8 cellular contexts compared by ENCODE assay signal in the genomic region with DNA sequence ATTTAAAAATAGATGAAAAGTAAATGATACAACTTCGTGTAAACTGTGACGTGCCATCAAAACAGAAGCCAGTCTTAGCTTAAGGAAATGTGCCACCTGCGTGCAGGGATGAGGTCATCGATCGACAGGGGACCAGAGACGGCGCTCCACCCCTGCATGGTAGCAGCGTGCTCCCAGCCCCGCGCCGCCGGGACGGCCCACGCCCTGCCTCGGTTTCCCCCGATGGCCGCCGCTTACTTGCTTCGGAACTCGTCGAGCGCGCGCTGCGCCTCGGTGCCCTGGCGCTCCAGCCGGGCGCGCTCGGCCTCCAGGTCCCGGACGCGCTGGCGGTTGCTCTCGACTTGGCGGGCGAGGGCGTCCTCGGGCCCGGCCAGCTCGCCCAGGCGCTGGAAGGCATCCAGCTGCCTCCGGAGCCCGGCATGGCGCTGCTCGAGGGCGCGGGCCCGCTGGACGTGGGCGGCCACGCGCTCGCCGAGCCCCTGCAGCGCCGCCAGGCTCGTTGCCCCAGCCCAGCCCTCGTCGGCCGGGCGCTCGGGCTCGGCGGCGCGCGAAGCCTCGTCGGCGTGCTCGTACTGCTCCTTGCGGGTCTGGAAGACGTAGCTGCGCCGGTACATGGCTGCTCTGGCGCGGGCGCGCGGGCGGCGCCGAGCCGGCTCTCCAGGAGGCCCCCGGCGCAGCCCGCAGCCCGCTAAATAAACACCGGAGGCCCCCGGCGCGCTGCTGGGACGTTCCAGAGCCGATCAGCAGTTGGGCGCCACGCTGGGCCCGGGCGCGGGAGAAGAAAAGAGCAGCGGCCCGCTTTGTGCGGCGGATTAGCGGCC. TPM values are rescaled to one million over a fixed set of nuclear protein-coding genes. Genes with fewer than 3 reads are reported as not detected.
DNase-seq lines count a peak whose midpoint lies in the region; ATAC-seq and TF ChIP-seq lines count a peak whose summit lies in the region.

A gene (minus strand): TSS at position 664 of the 821 bp plus-strand sequence. CDS start 50 bp downstream, at position 614.

- H3K27me3 Mint-ChIP-seq in endodermal cell (ENCODE audit: insufficient read depth), result peaks cover 9% of the 10 kb centered on the region
- H3K27me3 Mint-ChIP-seq in mesothelial cell of epicardium (ENCODE audit: low read depth), result no peaks in the 10 kb centered on the region

- no peaks in the 10 kb centered on the region for H3K36me3 ChIP-seq in BE2C
- H3K36me3 ChIP-seq in GM23248 (ENCODE audit: low read depth), result no peaks in the 10 kb centered on the region
- no peaks in the 10 kb centered on the region for H3K36me3 ChIP-seq in endodermal cell (ENCODE audit: control insufficient read depth, insufficient read depth, low read length)

- WGBS in GM23248 (ENCODE audit: low coverage in 1 of 2, low lambda C conversion rate in 2 of 2, missing lambda C conversion rate in 2 of 2), 2 experiments, result 3 to 4% methylated on average over 57 to 77 of the region's 106 CpGs
- WGBS in endodermal cell (ENCODE audit: insufficient coverage in 1 of 2, insufficient read length in 1 of 2), 2 experiments, result 2% methylated on average over 34 to 106 of the region's 106 CpGs

- H3K27ac Mint-ChIP-seq in endodermal cell (peak within 1 kb of the TSS; percentile 97), mesothelial cell of epicardium (peak within 1 kb of the TSS; percentile 96)

- H3F3A ChIP-seq in GM23248 (ENCODE audit: insufficient read depth), result peaks cover 5% of the 10 kb centered on the region

- peak within 1 kb of the TSS; percentile 59 for H3K4me2 ChIP-seq in GM23248 (ENCODE audit: unreplicated experiment)

- H3K4me3 Mint-ChIP-seq in endodermal cell (peak within 1 kb of the TSS; percentile 74), mesothelial cell of epicardium (peak within 1 kb of the TSS; percentile 81)

- H3K36me3 Mint-ChIP-seq in endodermal cell (ENCODE audit: low read depth) (no peaks in the 10 kb centered on the region), mesothelial cell of epicardium (no peaks in the 10 kb centered on the region)

- DNase-seq in BE2C (peak; percentile 75), GM23248 (peak; percentile 81), NCI-H345 treated with DMSO at 0.1 percent for 48 hours (lab: John Stamatoyannopoulos, UW; ENCODE audit: unreplicated experiment) (peak; percentile 57), endodermal cell (peak; percentile 90), mesothelial cell of epicardium (ENCODE audit: low spot score in 2 of 2, unreplicated experiment in 2 of 2) (peak; percentile 47 to 70)
- DNase-seq in activated CD8-positive, alpha-beta memory T cell treated with anti-CD3 and anti-CD28 coated beads for 48 hours (ENCODE audit: low read depth in 2 of 3, low spot score in 2 of 3), result peak in 2 of 3 experiments; percentile 14 to 28
- DNase-seq in stimulated activated CD8-positive, alpha-beta memory T cell treated with anti-CD3 and anti-CD28 coated beads, Interleukin-2, amount 100 ng/mL, for 48 hours (ENCODE audit: low read depth in 2 of 2), result peak; percentile 16 to 28

- no peaks in the 10 kb centered on the region for H4K20me1 ChIP-seq in GM23248 (ENCODE audit: insufficient read depth)

- H3K27ac ChIP-seq in GM23248 (no peak within 1 kb of the TSS), endodermal cell (ENCODE audit: low read depth, low read length) (peak within 1 kb of the TSS; percentile 66)

- H3K27me3 ChIP-seq in BE2C, result no peaks in the 10 kb centered on the region
- no peaks in the 10 kb centered on the region for H3K27me3 ChIP-seq in GM23248 (replicated peaks; ENCODE audit: insufficient read depth)
- no peaks in the 10 kb centered on the region for H3K27me3 ChIP-seq in endodermal cell (ENCODE audit: control insufficient read depth, insufficient read depth, low read length, poor library complexity, severe bottlenecking)

- peak within 1 kb of the TSS; percentile 85 for H2AFZ ChIP-seq in GM23248

- H3K4me1 Mint-ChIP-seq in endodermal cell (peaks cover 16% of the 10 kb centered on the region), mesothelial cell of epicardium (peaks cover 17% of the 10 kb centered on the region)

- H3K9me3 Mint-ChIP-seq in endodermal cell (no peaks in the 10 kb centered on the region), mesothelial cell of epicardium (no peaks in the 10 kb centered on the region)

- H3K4me1 ChIP-seq in BE2C (peaks cover 8% of the 10 kb centered on the region; the same call in 1 of the 2 replicates), GM23248 (ENCODE audit: insufficient read depth) (0 out of 2 replicates have a peak, but pooled peaks cover 3% of the 10 kb centered on the region), endodermal cell (ENCODE audit: control insufficient read depth, insufficient read depth, low read length) (no peaks in the 10 kb centered on the region)

- H3K9me3 ChIP-seq in BE2C, result no peaks in the 10 kb centered on the region
- H3K9me3 ChIP-seq in GM23248 (ENCODE audit: low read depth), result no peaks in the 10 kb centered on the region
- no peaks in the 10 kb centered on the region for H3K9me3 ChIP-seq in endodermal cell (ENCODE audit: control insufficient read depth, low read length)

- H3K9ac ChIP-seq in GM23248 (peak within 1 kb of the TSS; percentile 63), endodermal cell (ENCODE audit: extremely low read depth, low read length, poor library complexity, severe bottlenecking) (peak within 1 kb of the TSS; percentile 81)

- H3K9me2 ChIP-seq in GM23248 (ENCODE audit: insufficient read depth), result no peaks in the 10 kb centered on the region

- ATAC-seq in GM18873 (IDR thresholded peaks at IDR 0.05; ENCODE audit: low FRiP score, unreplicated experiment), result no peak

- TF ChIP-seq CTCF in BE2C (IDR thresholded peaks at IDR 0.05; ENCODE audit: low read depth, low read length), result no peak
- TF ChIP-seq CTCF in endodermal cell (conservative IDR thresholded peaks at IDR 0.05), result no peak
- no peak for TF ChIP-seq CTCF in mesothelial cell of epicardium (IDR thresholded peaks at IDR 0.05; ENCODE audit: unreplicated experiment)

- H3K4me3 ChIP-seq in BE2C (ENCODE audit: low read depth, low read length) (peak within 1 kb of the TSS; percentile 75), GM23248 (peak within 1 kb of the TSS; percentile 74), endodermal cell (ENCODE audit: low read length) (peak within 1 kb of the TSS; percentile 76)

- in situ Hi-C loops in GM23248 (cut with MboI), result loop anchor here (10.0 kb wide), 2 partner anchors 74 to 374 kb away; no protein-coding TSS in a partner anchor

- no peaks in the 10 kb centered on the region for H3K79me2 ChIP-seq in GM23248 (ENCODE audit: insufficient read depth)

RNA-seq across cellular contexts. Expression of the gene that starts here (rescaled TPM):
- 0.59 TPM for polyA plus RNA-seq in BE2C (2012; ENCODE audit: insufficient read depth, insufficient read length, low read depth)
- total RNA-seq in GM23248 (2014; rRNA removed; shearing (Covaris generic)), result 0.25 and 0.32 TPM in 2 replicates
- polyA plus RNA-seq in GM23248 (2016; fragmentation: Nextera tagmentation; extraction: Ambion mirVana), result 0.25 and 0.28 TPM in 2 replicates
- total RNA-seq in endodermal cell (10 to 100 TPM in 1 of 2 donors, 1 to 10 TPM in 1; 9.4 to 12.0 TPM), mesothelial cell of epicardium (5.2 to 5.8 TPM (median 5.7 TPM) in 3 replicates)
- polyA plus RNA-seq in endodermal cell (2013, experiment 1 of 2), result 1.3 TPM
- 1.4 TPM for polyA plus RNA-seq in endodermal cell (2013, experiment 2 of 2)

Comparison
In these comparisons a context has a peak if more than half of its experiments do, and no peak if none do; other contexts are left out.
1. Peak in DNase-seq, H3K4me3 ChIP-seq, H3K9ac ChIP-seq and H3K4me2 ChIP-seq in GM23248; RNA of the gene not detected or under 1 TPM.
2. DNase-seq: peak in every context shown above with its lines; median percentile 90 in endodermal cell; 81 in GM23248; 75 in BE2C; 58 in mesothelial cell of epicardium; 57 in NCI-H345 treated with DMSO at 0.1 percent for 48 hours; 22 in stimulated activated CD8-positive, alpha-beta memory T cell treated with anti-CD3 and anti-CD28 coated beads, Interleukin-2, amount 100 ng/mL, for 48 hours; 21 in activated CD8-positive, alpha-beta memory T cell treated with anti-CD3 and anti-CD28 coated beads for 48 hours.